Comparison of ENCODE assay signal across 8 cellular contexts in the genomic region with DNA sequence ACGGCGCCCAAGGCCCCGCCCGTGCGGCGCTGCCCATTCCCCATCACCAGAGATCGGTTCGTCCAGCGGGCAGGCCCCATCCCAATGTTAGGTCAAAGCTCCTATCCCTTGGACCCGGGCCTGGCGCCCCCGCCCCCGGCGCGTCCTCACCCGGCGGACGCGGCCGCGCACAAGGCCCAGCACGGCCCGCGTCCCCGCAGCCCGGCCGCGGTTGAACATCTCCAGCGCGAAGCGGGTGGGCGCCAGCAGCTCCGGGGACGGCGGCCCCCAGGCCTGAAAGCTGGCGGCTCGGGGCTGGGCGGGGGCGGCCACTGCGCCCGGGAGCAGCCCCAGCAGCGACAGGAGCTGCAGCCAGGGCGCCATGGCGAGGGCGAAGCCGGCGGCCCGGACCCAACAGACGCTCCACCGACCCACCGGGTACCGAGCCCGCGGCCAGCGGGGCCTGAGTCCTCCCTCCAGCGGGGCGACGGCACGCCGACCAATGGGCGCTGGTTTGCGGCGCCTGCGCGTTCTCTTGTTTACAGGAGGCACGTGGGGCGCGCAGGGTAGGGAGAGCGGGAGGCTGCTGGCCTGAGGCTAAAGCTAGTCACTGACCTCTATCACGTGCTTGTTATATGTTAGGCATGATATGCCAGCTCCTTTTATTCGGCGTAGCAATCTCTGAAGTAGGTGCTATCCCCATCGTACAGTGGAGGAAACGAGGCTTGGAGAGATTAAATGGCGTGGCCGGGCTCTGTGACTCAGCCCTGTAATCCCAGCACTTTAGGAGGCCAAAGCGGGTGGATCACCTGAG. TPM values are rescaled to one million over a fixed set of nuclear protein-coding genes. Genes with fewer than 3 reads are reported as not detected.
A peak's percentile ranks its signal among the peaks of the same experiment; 100 is the strongest.
DNase-seq lines count a peak whose midpoint lies in the region; ATAC-seq and TF ChIP-seq lines count a peak whose summit lies in the region.

A gene (minus strand): TSS at position 483 of the 793 bp plus-strand sequence. CDS start 120 bp downstream, at position 363.

- intact Hi-C loops in CD14-positive monocyte (cut with micrococcal nuclease) = no loop called here

- H3K4me1 ChIP-seq in NT2/D1 (ENCODE audit: insufficient read depth, insufficient read length) = no peaks in the 10 kb centered on the region

- peak; percentile 65 for ATAC-seq in HG03521 (IDR thresholded peaks at IDR 0.05; ENCODE audit: unreplicated experiment)

- DNase-seq in CD14-positive monocyte (ENCODE audit: low spot score) (peak; percentile 65), NT2/D1 (ENCODE audit: low read depth, low spot score) (no peak), erythroblast (lab: John Stamatoyannopoulos, UW) (peak; percentile 75 to 76), myocyte (ENCODE audit: low read depth) (peak; percentile 84)
- peak; percentile 79 to 84 for DNase-seq in activated T-cell treated with anti-CD3 and anti-CD28 coated beads, Interleukin-2, amount 50 U/mL, for 48 hours
- DNase-seq in stimulated activated naive CD4-positive, alpha-beta T cell (lab: John Stamatoyannopoulos, UW) = peak; percentile 40 to 77 (median 56)
- DNase-seq in NK-92 treated with Interleukin-12 subunit alpha and Interleukin-12 subunit beta, amount 100 ng/mL, for 24 hours (lab: John Stamatoyannopoulos, UW) = no peak

- TF ChIP-seq CTCF in CD14-positive monocyte (IDR thresholded peaks at IDR 0.05) = no peak

- no peaks in the 10 kb centered on the region for H3K36me3 Mint-ChIP-seq in CD14-positive monocyte

- H3K9me3 Mint-ChIP-seq in CD14-positive monocyte = peaks cover 0 to 5% (median 1%) of the 10 kb centered on the region in 7 donors

- H3K9me3 ChIP-seq in NT2/D1 (ENCODE audit: insufficient read depth, low read length) = no peaks in the 10 kb centered on the region

- no peak within 1 kb of the TSS for H3K27ac Mint-ChIP-seq in CD14-positive monocyte

- no peak for TF ChIP-seq POLR2A in erythroblast (IDR thresholded peaks at IDR 0.05; ENCODE audit: low read length)

- H3K4me3 Mint-ChIP-seq in CD14-positive monocyte = peak within 1 kb of the TSS; percentile 64 to 87

- no peak within 1 kb of the TSS for H3K4me3 ChIP-seq in NT2/D1 (ENCODE audit: insufficient read length, low read depth)

- peak within 1 kb of the TSS; percentile 7 for H3K9ac ChIP-seq in NT2/D1 (ENCODE audit: insufficient read length, low read depth)

- H3K27me3 ChIP-seq in NT2/D1 (ENCODE audit: insufficient read depth, insufficient read length) = no peaks in the 10 kb centered on the region

- peaks cover 7% of the 10 kb centered on the region for H3K4me1 Mint-ChIP-seq in CD14-positive monocyte

- no peaks in the 10 kb centered on the region for H3K36me3 ChIP-seq in NT2/D1 (ENCODE audit: insufficient read depth, insufficient read length, low read length)

- H3K27me3 Mint-ChIP-seq in CD14-positive monocyte (ENCODE audit: low read depth in 3 of 3) = peaks cover 22 to 25% (median 23%) of the 10 kb centered on the region in 3 donors

RNA-seq across cellular contexts. Expression of the gene that starts here (rescaled TPM):
- 1 to 10 TPM; 1.5 to 2.3 TPM for polyA plus RNA-seq in CD14-positive monocyte
- 52.8 and 73.8 TPM in 2 replicates for total RNA-seq in myocyte
- 65.7 TPM for polyA plus RNA-seq in myocyte (2012)

Comparison
In these comparisons a context has a peak if more than half of its experiments do, and no peak if none do; other contexts are left out.
1. DNase-seq: peak in CD14-positive monocyte (single experiment), activated T-cell treated with anti-CD3 and anti-CD28 coated beads, Interleukin-2, amount 50 U/mL, for 48 hours (2 of 2), erythroblast (2 of 2), myocyte (single experiment) and stimulated activated naive CD4-positive, alpha-beta T cell (6 of 6); none in NT2/D1 (single experiment) and NK-92 treated with Interleukin-12 subunit alpha and Interleukin-12 subunit beta, amount 100 ng/mL, for 24 hours (single experiment).